Comparison of ENCODE assay signal across 20 cellular contexts in the genomic region with DNA sequence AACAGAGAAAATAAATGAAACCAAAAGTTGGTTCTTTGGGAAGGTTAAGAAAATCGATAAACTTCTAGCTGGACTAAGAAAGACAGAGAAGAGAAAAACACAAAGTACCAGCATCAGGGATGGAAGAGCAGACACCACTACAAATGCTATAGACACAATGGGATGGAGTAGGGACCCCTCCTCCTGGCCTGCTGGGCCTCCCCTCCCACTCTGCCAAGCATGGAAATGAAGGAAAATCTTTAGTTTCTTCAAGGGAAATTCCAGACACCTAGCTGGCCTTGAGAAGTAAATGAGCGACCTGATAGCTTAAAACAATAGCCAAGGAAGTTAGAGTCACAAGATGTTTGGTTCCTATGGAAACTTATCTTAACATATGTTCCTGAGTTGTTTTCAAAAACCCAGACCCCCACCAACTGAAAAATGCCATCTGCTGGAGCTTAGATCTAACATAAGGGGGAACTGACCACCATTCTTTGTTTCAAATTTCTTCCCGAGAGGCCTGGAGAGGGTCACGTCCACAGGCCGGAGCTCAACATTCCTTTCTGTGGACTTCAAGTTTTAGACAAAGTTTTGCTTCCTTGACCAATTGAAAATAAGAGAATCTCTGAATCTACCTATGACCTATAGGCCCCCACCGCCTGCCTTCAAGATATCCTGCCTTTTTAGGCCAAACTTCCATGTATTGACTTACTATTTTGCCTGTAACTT.
"Had no signal": no experiment of that assay in that cellular context is flagged by ENCODE, and none has a peak within 500 bp of the region (broad histone marks: within the 10 kb centered on the region; RNA-seq: fewer than 3 reads in every experiment).

No MANE protein-coding gene starts in this region.

- H3K4me1 Mint-ChIP-seq: naive thymus-derived CD8-positive, alpha-beta T cell had no signal

- H3K36me3 ChIP-seq: tibial artery had no signal

- H3K36me3 Mint-ChIP-seq: stimulated activated effector memory CD8-positive, alpha-beta T cell treated with anti-CD3 and anti-CD28 coated beads, Interleukin-12 subunit alpha, Interleukin-12 subunit beta, amount 100 ng/mL, for 72 hours had no signal

- DNase-seq: activated CD4-positive, alpha-beta T cell treated with anti-CD3 and anti-CD28 coated beads, Interleukin-2, amount 10 ng/mL, durations not matched to agents 7 days and 5 days; activated CD8-positive, alpha-beta T cell treated with anti-CD3 and anti-CD28 coated beads, Interleukin-2, amount 10 ng/mL, durations not matched to agents 7 days and 5 days; activated naive CD4-positive, alpha-beta T cell treated with anti-CD3 and anti-CD28 coated beads for 36 hours; activated T-cell treated with anti-CD3 and anti-CD28 coated beads, Interleukin-2, amount 50 U/mL, for 4 hours; body of pancreas; effector memory CD8-positive, alpha-beta T cell; foreskin melanocyte; head of caudate nucleus; mesenchymal stem cell; naive thymus-derived CD8-positive, alpha-beta T cell; nucleus accumbens; stimulated activated CD4-positive, alpha-beta T cell treated with anti-CD3 and anti-CD28 coated beads, Interleukin-4, amount 100 ng/mL, for 24 hours; T-helper 1 cell; T-helper 9 cell; tibial artery had no signal

- H3K27ac ChIP-seq: body of pancreas, epithelial cell of prostate, tibial artery had no signal

- H3K4me3 Mint-ChIP-seq: activated CD4-positive, alpha-beta T cell treated with anti-CD3 and anti-CD28 coated beads, Interleukin-2, amount 10 ng/mL, durations not matched to agents 7 days and 5 days; activated CD8-positive, alpha-beta T cell treated with anti-CD3 and anti-CD28 coated beads, Interleukin-2, amount 10 ng/mL, durations not matched to agents 7 days and 5 days; activated naive CD4-positive, alpha-beta T cell treated with anti-CD3 and anti-CD28 coated beads for 36 hours; activated T-cell treated with anti-CD3 and anti-CD28 coated beads, Interleukin-2, amount 50 U/mL, for 4 hours; effector memory CD8-positive, alpha-beta T cell; naive thymus-derived CD8-positive, alpha-beta T cell; stimulated activated effector memory CD8-positive, alpha-beta T cell treated with anti-CD3 and anti-CD28 coated beads, Interleukin-12 subunit alpha, Interleukin-12 subunit beta, amount 100 ng/mL, for 72 hours had no signal

- ATAC-seq: activated CD4-positive, CD25-positive, alpha-beta regulatory T cell treated with anti-CD3 and anti-CD28 coated beads, Interleukin-2, amount 50 U/mL, for 24 hours; activated CD8-positive, alpha-beta T cell treated with anti-CD3 and anti-CD28 coated beads, Interleukin-2, amount 10 ng/mL, durations not matched to agents 7 days and 5 days; activated T-cell treated with anti-CD3 and anti-CD28 coated beads, Interleukin-2, amount 50 U/mL, for 4 hours; body of pancreas; effector memory CD8-positive, alpha-beta T cell; naive thymus-derived CD8-positive, alpha-beta T cell; sciatic nerve; stimulated activated effector memory CD8-positive, alpha-beta T cell treated with anti-CD3 and anti-CD28 coated beads, Interleukin-12 subunit alpha, Interleukin-12 subunit beta, amount 100 ng/mL, for 72 hours had no signal

- H3K27me3 ChIP-seq: body of pancreas, tibial artery had no signal

- H3K9me3 Mint-ChIP-seq: activated CD4-positive, alpha-beta T cell treated with anti-CD3 and anti-CD28 coated beads, Interleukin-2, amount 10 ng/mL, durations not matched to agents 7 days and 5 days; activated naive CD4-positive, alpha-beta T cell treated with anti-CD3 and anti-CD28 coated beads for 36 hours; effector memory CD8-positive, alpha-beta T cell; stimulated activated effector memory CD8-positive, alpha-beta T cell treated with anti-CD3 and anti-CD28 coated beads, Interleukin-12 subunit alpha, Interleukin-12 subunit beta, amount 100 ng/mL, for 72 hours had no signal

- H3K4me2 ChIP-seq: smooth muscle cell had no signal

- H3K4me1 ChIP-seq: body of pancreas, tibial artery had no signal

- H3K4me3 ChIP-seq: body of pancreas, smooth muscle cell, tibial artery had no signal

- H3K27ac Mint-ChIP-seq: activated CD4-positive, alpha-beta T cell treated with anti-CD3 and anti-CD28 coated beads, Interleukin-2, amount 10 ng/mL, durations not matched to agents 7 days and 5 days; activated CD8-positive, alpha-beta T cell treated with anti-CD3 and anti-CD28 coated beads, Interleukin-2, amount 10 ng/mL, durations not matched to agents 7 days and 5 days; activated naive CD4-positive, alpha-beta T cell treated with anti-CD3 and anti-CD28 coated beads for 36 hours; effector memory CD8-positive, alpha-beta T cell; naive thymus-derived CD8-positive, alpha-beta T cell; stimulated activated effector memory CD8-positive, alpha-beta T cell treated with anti-CD3 and anti-CD28 coated beads, Interleukin-12 subunit alpha, Interleukin-12 subunit beta, amount 100 ng/mL, for 72 hours had no signal
